Comparison of ENCODE assay signal across 3 cellular contexts in genomic region chr7:90334926-90335325, GRCh38.
TF ChIP-seq lines count a peak whose summit lies in the region.

No MANE protein-coding gene starts in this region.

TF ChIP-seq in WTC11, 78 proteins besides CTCF, POLR2A, EP300 and RAD21:
- peak; percentile 35; the same call in 1 of the 2 replicates for TF ChIP-seq NFYB (CRISPR knock-in tag; conservative IDR thresholded peaks at IDR 0.05; ENCODE audit: low read depth)

TF ChIP-seq in K562, 482 proteins besides CTCF, POLR2A, EP300 and RAD21:
- peak; percentile 55 for TF ChIP-seq NFYB (IDR thresholded peaks at IDR 0.05; ENCODE audit: extremely low read depth, insufficient read length)

TF ChIP-seq in HepG2, 621 proteins besides CTCF, POLR2A, EP300 and RAD21:
- TF ChIP-seq NFYB (CRISPR knock-in tag; IDR thresholded peaks at IDR 0.05) (peak; percentile 60), NFYC (CRISPR knock-in tag; IDR thresholded peaks at IDR 0.05) (peak; percentile 58; the same call in 1 of the 2 replicates), ZMYM4 (CRISPR knock-in tag; IDR thresholded peaks at IDR 0.05) (0 out of 2 replicates have a peak, but pooled peaks have one; percentile 22)
